8 cellular contexts compared by ENCODE assay signal in genomic region chr10:11164806-11165590, GRCh38.
DNase-seq lines count a peak whose midpoint lies in the region; ATAC-seq, FAIRE-seq and TF ChIP-seq lines count a peak whose summit lies in the region.

No MANE protein-coding gene starts in this region.

- H3K36me3 Mint-ChIP-seq in astrocyte (ENCODE audit: low read depth, unreplicated experiment): peaks cover 6% of the 10 kb centered on the region

- H3K4me1 ChIP-seq in astrocyte (ENCODE audit: insufficient read depth, low read length) (peaks cover 14% of the 10 kb centered on the region), iPS DF 6.9 (ENCODE audit: control insufficient read depth, insufficient read depth, low read length) (no peaks in the 10 kb centered on the region; the same call in 1 of the 2 replicates)

- no peaks in the 10 kb centered on the region for H3K9me3 ChIP-seq in astrocyte (ENCODE audit: insufficient read depth, low read depth, low read length)
- no peaks in the 10 kb centered on the region for H3K9me3 ChIP-seq in iPS DF 6.9 (ENCODE audit: control insufficient read depth, insufficient read depth, low read length)

- no peak for TF ChIP-seq CTCF in GM13977 (IDR thresholded peaks at IDR 0.05; ENCODE audit: extremely low read depth, insufficient read depth, missing control alignments)
- no peak for TF ChIP-seq CTCF in astrocyte (IDR thresholded peaks at IDR 0.05; ENCODE audit: insufficient read depth, low read depth, low read length)

- H3K9me3 Mint-ChIP-seq in astrocyte (ENCODE audit: unreplicated experiment): peaks cover 6% of the 10 kb centered on the region

- no peaks in the 10 kb centered on the region for H3K27me3 Mint-ChIP-seq in astrocyte (ENCODE audit: low read depth, unreplicated experiment)

- H3K4me1 Mint-ChIP-seq in astrocyte (ENCODE audit: low read depth, unreplicated experiment): peaks cover 23% of the 10 kb centered on the region

- H3K79me2 ChIP-seq in astrocyte (ENCODE audit: insufficient read depth, low read length): no peaks in the 10 kb centered on the region

- no peaks in the 10 kb centered on the region for H4K20me1 ChIP-seq in astrocyte (ENCODE audit: insufficient read depth, low read length)

- no peak for FAIRE-seq in astrocyte (lab: Jason Lieb, UNC)

- peak overlapping the region; percentile 78 for H3K9ac ChIP-seq in astrocyte (ENCODE audit: low read length)

- no peaks in the 10 kb centered on the region for H3K36me3 ChIP-seq in astrocyte (ENCODE audit: insufficient read depth, low read length)
- H3K36me3 ChIP-seq in iPS DF 6.9 (ENCODE audit: control insufficient read depth, insufficient read depth, low read length): no peaks in the 10 kb centered on the region

- intact Hi-C loops in sciatic nerve (cut with DNase I): no loop called here

- H2AFZ ChIP-seq in astrocyte (ENCODE audit: low read depth, low read length): peak overlapping the region; percentile 69

- H3K27me3 ChIP-seq in astrocyte (ENCODE audit: insufficient read depth, low read length): peaks cover 9% of the 10 kb centered on the region
- no peaks in the 10 kb centered on the region for H3K27me3 ChIP-seq in iPS DF 6.9 (ENCODE audit: control insufficient read depth, insufficient read depth, low read length)

- H3K4me3 Mint-ChIP-seq in astrocyte (ENCODE audit: unreplicated experiment): peak overlapping the region; percentile 96

- in situ Hi-C loops in GM13977 (cut with MboI; ENCODE audit: low pct_unique_long_range_greater_than_20kb, low sequenced_read_pairs, unreplicated experiment): no loop called here

- peak overlapping the region; percentile 88 for H3K4me2 ChIP-seq in astrocyte (ENCODE audit: low read length)

- H3K4me3 ChIP-seq in astrocyte (ENCODE audit: insufficient read depth, low read depth, low read length): peak overlapping the region; percentile 59
- H3K4me3 ChIP-seq in iPS DF 6.9 (ENCODE audit: low read length): peak overlapping the region; percentile 58; the same call in 1 of the 2 replicates

- ATAC-seq in HG03342 (IDR thresholded peaks at IDR 0.05; ENCODE audit: unreplicated experiment) (peak; percentile 18), sciatic nerve (peak; percentile 78)

- no CpG with 5 or more reads among the region's 38 CpGs for WGBS in iPS DF 6.9 (ENCODE audit: insufficient coverage, insufficient read length)

- H3K27ac ChIP-seq in astrocyte (ENCODE audit: low read depth, low read length) (peak overlapping the region; percentile 24), iPS DF 6.9 (ENCODE audit: low read length) (no peak overlapping the region)

- H3K27ac Mint-ChIP-seq in astrocyte (ENCODE audit: unreplicated experiment): peak overlapping the region; percentile 92

- peak; percentile 82 for DNase-seq in GM13977 (ENCODE audit: low spot score)
- peak; percentile 26 to 84 (median 50) for DNase-seq in T-helper 1 cell
- peak; percentile 89 for DNase-seq in astrocyte (ENCODE audit: low read depth)
- DNase-seq in iPS DF 6.9 (ENCODE audit: low read depth, low spot score): no peak
- peak; percentile 82 for DNase-seq in sciatic nerve (ENCODE audit: low spot score)
- DNase-seq in SW480 (ENCODE audit: low spot score): no peak
- no peak for DNase-seq in superior temporal gyrus (ENCODE audit: extremely low spot score)

Comparison
In these comparisons a context has a peak if more than half of its experiments do, and no peak if none do; other contexts are left out.
1. DNase-seq: peak in GM13977 (single experiment), T-helper 1 cell (5 of 5), astrocyte (single experiment) and sciatic nerve (single experiment); none in iPS DF 6.9 (single experiment), SW480 (single experiment) and superior temporal gyrus (single experiment).